Comparison of ENCODE assay signal across 14 cellular contexts in the genomic region with DNA sequence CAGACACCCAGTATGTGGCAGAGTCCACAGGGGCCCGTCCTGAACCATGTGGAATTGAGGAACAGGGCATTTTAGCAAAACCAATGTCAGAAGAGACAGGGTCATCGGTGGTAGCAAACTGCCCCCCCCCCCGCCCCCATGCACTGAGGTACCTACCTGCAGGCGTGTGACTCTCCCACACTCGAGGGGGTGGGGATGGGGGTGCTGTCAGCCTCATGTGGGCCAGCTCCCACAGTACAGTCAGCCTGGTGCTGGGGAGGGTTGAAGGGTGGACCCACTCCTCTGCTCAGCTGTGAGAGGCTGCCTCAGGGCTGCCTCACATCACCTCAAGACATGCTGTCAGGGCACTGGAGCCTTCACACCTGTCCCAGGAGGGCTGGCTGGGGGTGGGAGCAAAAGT. TPM values are rescaled to one million over a fixed set of nuclear protein-coding genes. Genes with fewer than 3 reads are reported as not detected.
DNase-seq lines count a peak whose midpoint lies in the region; ATAC-seq and TF ChIP-seq lines count a peak whose summit lies in the region.
"Had no signal": no experiment of that assay in that cellular context is flagged by ENCODE, and none has a peak within 500 bp of the region (broad histone marks: within the 10 kb centered on the region; RNA-seq: fewer than 3 reads in every experiment).

No MANE protein-coding gene starts in this region.

- H3K9me3 ChIP-seq in HEK293 (ENCODE audit: control insufficient read depth, insufficient read depth, low read depth, low read length) = no peaks in the 10 kb centered on the region
- no peaks in the 10 kb centered on the region for H3K9me3 ChIP-seq in esophagus muscularis mucosa
- H3K9me3 ChIP-seq: BLaER1 had no signal

- H3K4me3 ChIP-seq in HEK293 (ENCODE audit: low read depth, low read length) = no peak overlapping the region
- H3K4me3 ChIP-seq in esophagus muscularis mucosa = no peak overlapping the region
- H3K4me3 ChIP-seq: BLaER1 had no signal

- CTCF ChIA-PET in activated naive CD4-positive, alpha-beta T cell treated with anti-CD3 and anti-CD28 coated beads for 36 hours (lab: Charles Lee) = interaction anchor here (1.3 kb wide), 1 partner anchor 72 kb away, joined by 5 read pairs; no protein-coding TSS in a partner anchor
- CTCF ChIA-PET in HEK293 (lab: Yijun Ruan, JAX) = interaction anchor here (1.1 kb wide), 1 partner anchor 14 kb away, joined by 6 read pairs; no protein-coding TSS in a partner anchor
- CTCF ChIA-PET in activated CD4-positive, alpha-beta memory T cell treated with anti-CD3 and anti-CD28 coated beads, Interleukin-2, amount 10 ng/mL, durations not matched to agents 7 days and 5 days (lab: Charles Lee) = interaction anchor here (5.7 kb wide), 1 partner anchor 15 kb away, joined by 21 read pairs; no protein-coding TSS in a partner anchor

- intact Hi-C loops in activated naive CD4-positive, alpha-beta T cell treated with anti-CD3 and anti-CD28 coated beads for 36 hours (cut with micrococcal nuclease) = loop anchor here (10.0 kb wide), 1 partner anchor 166 kb away; a partner anchor contains a TSS
- intact Hi-C loops in esophagus muscularis mucosa (cut with DNase I) = no loop called here

- H3K9me3 Mint-ChIP-seq in activated naive CD4-positive, alpha-beta T cell treated with anti-CD3 and anti-CD28 coated beads, Interleukin-2, amount 50 U/mL, for 72 hours = no peaks in the 10 kb centered on the region
- H3K9me3 Mint-ChIP-seq in activated naive CD4-positive, alpha-beta T cell treated with anti-CD3 and anti-CD28 coated beads for 36 hours = no peaks in the 10 kb centered on the region
- H3K9me3 Mint-ChIP-seq in stimulated activated effector memory CD8-positive, alpha-beta T cell treated with anti-CD3 and anti-CD28 coated beads, Interleukin-12 subunit alpha, Interleukin-12 subunit beta, amount 100 ng/mL, for 72 hours = no peaks in the 10 kb centered on the region
- H3K9me3 Mint-ChIP-seq in activated CD4-positive, alpha-beta memory T cell treated with anti-CD3 and anti-CD28 coated beads, Interleukin-2, amount 10 ng/mL, durations not matched to agents 7 days and 5 days = no peaks in the 10 kb centered on the region

- DNase-seq in activated naive CD4-positive, alpha-beta T cell treated with anti-CD3 and anti-CD28 coated beads, Interleukin-2, amount 50 U/mL, for 72 hours (ENCODE audit: low spot score in 2 of 2) = no peak
- DNase-seq in activated naive CD4-positive, alpha-beta T cell treated with anti-CD3 and anti-CD28 coated beads for 36 hours = no peak
- no peak for DNase-seq in esophagus muscularis mucosa (ENCODE audit: extremely low spot score)
- no peak for DNase-seq in stimulated activated effector memory CD8-positive, alpha-beta T cell treated with anti-CD3 and anti-CD28 coated beads, Interleukin-12 subunit alpha, Interleukin-12 subunit beta, amount 100 ng/mL, for 72 hours (ENCODE audit: low spot score in 2 of 2)
- DNase-seq in activated CD4-positive, alpha-beta memory T cell treated with anti-CD3 and anti-CD28 coated beads, Interleukin-2, amount 10 ng/mL, durations not matched to agents 7 days and 5 days = no peak
- no peak for DNase-seq in NCI-H1105 treated with DMSO at 0.1 percent for 48 hours (lab: John Stamatoyannopoulos, UW)
- DNase-seq: 8988T, AML-193, Calu3, DMS 273 treated with DMSO at 0.1 percent for 48 hours, HCEC 1CT had no signal

- H3K27ac Mint-ChIP-seq in activated naive CD4-positive, alpha-beta T cell treated with anti-CD3 and anti-CD28 coated beads, Interleukin-2, amount 50 U/mL, for 72 hours = peak overlapping the region; percentile 75 to 77
- no peak overlapping the region for H3K27ac Mint-ChIP-seq in activated naive CD4-positive, alpha-beta T cell treated with anti-CD3 and anti-CD28 coated beads for 36 hours
- peak overlapping the region; percentile 94 for H3K27ac Mint-ChIP-seq in stimulated activated effector memory CD8-positive, alpha-beta T cell treated with anti-CD3 and anti-CD28 coated beads, Interleukin-12 subunit alpha, Interleukin-12 subunit beta, amount 100 ng/mL, for 72 hours
- H3K27ac Mint-ChIP-seq in activated CD4-positive, alpha-beta memory T cell treated with anti-CD3 and anti-CD28 coated beads, Interleukin-2, amount 10 ng/mL, durations not matched to agents 7 days and 5 days = no peak overlapping the region

- no peaks in the 10 kb centered on the region for H3K4me1 ChIP-seq in HEK293 (ENCODE audit: control insufficient read depth, insufficient read depth, low read length)
- H3K4me1 ChIP-seq in esophagus muscularis mucosa = peaks cover 14 to 46% (median 26%) of the 10 kb centered on the region in 4 donors

- H3K27ac ChIP-seq in HEK293 (ENCODE audit: extremely low read depth, low read depth, low read length) (no peak overlapping the region), esophagus muscularis mucosa (replicated peaks in 1 of 4) (peak overlapping the region; percentile 44 to 55 (median 52))

- ATAC-seq in activated naive CD4-positive, alpha-beta T cell treated with anti-CD3 and anti-CD28 coated beads, Interleukin-2, amount 50 U/mL, for 72 hours = no peak
- no peak for ATAC-seq in stimulated activated effector memory CD8-positive, alpha-beta T cell treated with anti-CD3 and anti-CD28 coated beads, Interleukin-12 subunit alpha, Interleukin-12 subunit beta, amount 100 ng/mL, for 72 hours
- no peak for ATAC-seq in HG03095 (IDR thresholded peaks at IDR 0.05; ENCODE audit: unreplicated experiment)

- no peaks in the 10 kb centered on the region for H3K36me3 Mint-ChIP-seq in activated naive CD4-positive, alpha-beta T cell treated with anti-CD3 and anti-CD28 coated beads, Interleukin-2, amount 50 U/mL, for 72 hours
- peaks cover 2% of the 10 kb centered on the region for H3K36me3 Mint-ChIP-seq in activated naive CD4-positive, alpha-beta T cell treated with anti-CD3 and anti-CD28 coated beads for 36 hours (ENCODE audit: low read depth)
- peaks cover 65% of the 10 kb centered on the region for H3K36me3 Mint-ChIP-seq in stimulated activated effector memory CD8-positive, alpha-beta T cell treated with anti-CD3 and anti-CD28 coated beads, Interleukin-12 subunit alpha, Interleukin-12 subunit beta, amount 100 ng/mL, for 72 hours
- peaks cover 29% of the 10 kb centered on the region for H3K36me3 Mint-ChIP-seq in activated CD4-positive, alpha-beta memory T cell treated with anti-CD3 and anti-CD28 coated beads, Interleukin-2, amount 10 ng/mL, durations not matched to agents 7 days and 5 days (ENCODE audit: low read depth)

- 60% methylated on average over 1 of the region's 5 CpGs for WGBS in esophagus muscularis mucosa

- POLR2A ChIA-PET in HEK293 (lab: Yijun Ruan, JAX) = interaction anchor here (1.2 kb wide), 1 partner anchor 16 kb away, joined by 3 read pairs; no protein-coding TSS in a partner anchor
- POLR2A ChIA-PET in activated CD4-positive, alpha-beta memory T cell treated with anti-CD3 and anti-CD28 coated beads, Interleukin-2, amount 10 ng/mL, durations not matched to agents 7 days and 5 days (lab: Charles Lee) = interaction anchor here (0.6 to 0.7 kb wide), 2 partner anchors 13 to 927 kb away, joined by 3 to 4 read pairs; no protein-coding TSS in a partner anchor

- H3K36me3 ChIP-seq in HEK293 (ENCODE audit: control insufficient read depth in 2 of 2, insufficient read depth in 1 of 2, low read length in 2 of 2) = peaks cover 0 to 73% of the 10 kb centered on the region in 2 experiments; a peak in 2 of 3 replicates
- H3K36me3 ChIP-seq in esophagus muscularis mucosa = peaks cover 47 to 90% (median 78%) of the 10 kb centered on the region in 4 donors

- H3K4me1 Mint-ChIP-seq in activated naive CD4-positive, alpha-beta T cell treated with anti-CD3 and anti-CD28 coated beads for 36 hours (ENCODE audit: low read depth) = no peaks in the 10 kb centered on the region
- H3K4me1 Mint-ChIP-seq in stimulated activated effector memory CD8-positive, alpha-beta T cell treated with anti-CD3 and anti-CD28 coated beads, Interleukin-12 subunit alpha, Interleukin-12 subunit beta, amount 100 ng/mL, for 72 hours = peaks cover 9% of the 10 kb centered on the region
- no peaks in the 10 kb centered on the region for H3K4me1 Mint-ChIP-seq in activated CD4-positive, alpha-beta memory T cell treated with anti-CD3 and anti-CD28 coated beads, Interleukin-2, amount 10 ng/mL, durations not matched to agents 7 days and 5 days

- TF ChIP-seq EP300 in esophagus muscularis mucosa (IDR thresholded peaks at IDR 0.05) = no peak

- H3K4me3 Mint-ChIP-seq in activated naive CD4-positive, alpha-beta T cell treated with anti-CD3 and anti-CD28 coated beads for 36 hours = no peak overlapping the region
- no peak overlapping the region for H3K4me3 Mint-ChIP-seq in stimulated activated effector memory CD8-positive, alpha-beta T cell treated with anti-CD3 and anti-CD28 coated beads, Interleukin-12 subunit alpha, Interleukin-12 subunit beta, amount 100 ng/mL, for 72 hours
- H3K4me3 Mint-ChIP-seq in activated CD4-positive, alpha-beta memory T cell treated with anti-CD3 and anti-CD28 coated beads, Interleukin-2, amount 10 ng/mL, durations not matched to agents 7 days and 5 days = no peak overlapping the region

- no peak for TF ChIP-seq POLR2A in esophagus muscularis mucosa (IDR thresholded peaks at IDR 0.05; ENCODE audit: low read depth)

- no peaks in the 10 kb centered on the region for H3K27me3 Mint-ChIP-seq in activated naive CD4-positive, alpha-beta T cell treated with anti-CD3 and anti-CD28 coated beads for 36 hours (ENCODE audit: low read depth)
- H3K27me3 Mint-ChIP-seq in activated CD4-positive, alpha-beta memory T cell treated with anti-CD3 and anti-CD28 coated beads, Interleukin-2, amount 10 ng/mL, durations not matched to agents 7 days and 5 days = no peaks in the 10 kb centered on the region

- no peak for TF ChIP-seq CTCF in HEK293 (tag by site-specific recombination; IDR thresholded peaks at IDR 0.05)
- TF ChIP-seq CTCF in esophagus muscularis mucosa (IDR thresholded peaks at IDR 0.05) = no peak

- H3K27me3 ChIP-seq in esophagus muscularis mucosa = no peaks in the 10 kb centered on the region
- H3K27me3 ChIP-seq: BLaER1 had no signal

TF ChIP-seq in HEK293, 187 proteins besides CTCF, POLR2A, EP300 and RAD21:
- no peak for TF ChIP-seq ZNF596 (tag by site-specific recombination; IDR thresholded peaks at IDR 0.05)
- peak; percentile 62 for TF ChIP-seq EGR2 (tag by site-specific recombination; IDR thresholded peaks at IDR 0.05; ENCODE audit: low read depth)
- peak; percentile 64 for TF ChIP-seq ZFHX2 (tag by site-specific recombination; conservative IDR thresholded peaks at IDR 0.05)

RNA-seq across cellular contexts. Expression of a gene that starts 10.7 kb away (rescaled TPM):
- 1 to 10 TPM in 1 of 2 donors, under 1 TPM in 1; 0.20 to 1.6 TPM for total RNA-seq in activated naive CD4-positive, alpha-beta T cell treated with anti-CD3 and anti-CD28 coated beads, Interleukin-2, amount 50 U/mL, for 72 hours
- under 1 TPM; 0.21 to 0.22 TPM for total RNA-seq in activated naive CD4-positive, alpha-beta T cell treated with anti-CD3 and anti-CD28 coated beads for 36 hours
- total RNA-seq in esophagus muscularis mucosa = 1 to 10 TPM; 3.3 to 10.0 (median 4.2) TPM
- under 1 TPM; 0.23 to 0.63 TPM for total RNA-seq in activated CD4-positive, alpha-beta memory T cell treated with anti-CD3 and anti-CD28 coated beads, Interleukin-2, amount 10 ng/mL, durations not matched to agents 7 days and 5 days

Comparison
In these comparisons a context has a peak if more than half of its experiments do, and no peak if none do; other contexts are left out.
1. H3K27ac Mint-ChIP-seq: peak in activated naive CD4-positive, alpha-beta T cell treated with anti-CD3 and anti-CD28 coated beads, Interleukin-2, amount 50 U/mL, for 72 hours (2 of 2) and stimulated activated effector memory CD8-positive, alpha-beta T cell treated with anti-CD3 and anti-CD28 coated beads, Interleukin-12 subunit alpha, Interleukin-12 subunit beta, amount 100 ng/mL, for 72 hours (single experiment); none in activated naive CD4-positive, alpha-beta T cell treated with anti-CD3 and anti-CD28 coated beads for 36 hours (single experiment) and activated CD4-positive, alpha-beta memory T cell treated with anti-CD3 and anti-CD28 coated beads, Interleukin-2, amount 10 ng/mL, durations not matched to agents 7 days and 5 days (single experiment).